ENCODE assay signal across 8 cellular contexts in the genomic region with DNA sequence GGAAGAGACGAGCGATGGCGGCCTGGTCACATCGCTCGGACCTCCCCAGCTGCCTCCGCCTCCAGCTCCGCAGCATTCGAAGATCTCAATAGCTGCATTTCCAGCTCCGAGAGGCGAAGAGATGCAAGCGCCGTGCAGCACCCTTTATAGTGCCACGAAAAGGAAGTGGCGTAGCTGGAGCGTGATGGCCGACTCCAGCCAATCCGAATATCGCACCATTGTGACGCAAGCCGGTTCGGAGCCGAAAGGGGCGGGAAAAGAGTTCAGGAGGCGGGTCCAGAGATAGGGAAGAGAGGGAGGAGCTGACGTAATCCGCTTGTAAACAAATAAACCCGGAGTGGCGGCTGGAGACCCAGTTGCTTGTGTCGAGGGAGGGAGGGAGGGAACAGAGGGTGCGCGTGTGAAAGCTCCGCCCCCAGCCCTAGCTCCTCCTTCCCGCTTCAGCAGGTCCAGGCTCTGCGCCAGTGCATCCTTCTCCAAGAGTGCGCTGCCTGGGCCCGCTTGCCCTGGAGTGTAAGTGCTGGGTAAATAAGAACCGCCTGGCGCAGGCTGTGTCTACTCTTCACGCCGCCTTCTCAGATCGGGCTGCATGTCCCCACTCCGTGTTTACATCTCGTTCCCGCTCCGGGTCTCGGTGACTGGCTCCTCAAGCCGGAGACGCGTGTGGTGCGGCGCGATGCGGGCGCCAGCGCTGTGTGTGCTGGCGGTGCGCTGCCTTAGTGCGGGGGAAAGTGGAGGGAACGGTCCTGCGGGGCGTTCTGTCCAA. TPM values are rescaled to one million over a fixed set of nuclear protein-coding genes. Genes with fewer than 3 reads are reported as not detected.
DNase-seq lines count a peak whose midpoint lies in the region; ATAC-seq, FAIRE-seq and TF ChIP-seq lines count a peak whose summit lies in the region.

A gene with protein sequence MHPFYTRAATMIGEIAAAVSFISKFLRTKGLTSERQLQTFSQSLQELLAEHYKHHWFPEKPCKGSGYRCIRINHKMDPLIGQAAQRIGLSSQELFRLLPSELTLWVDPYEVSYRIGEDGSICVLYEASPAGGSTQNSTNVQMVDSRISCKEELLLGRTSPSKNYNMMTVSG (minus strand): TSS at position 116 of the 766 bp plus-strand sequence. CDS start 311 bp downstream, outside the sequence.

- H3K36me3 ChIP-seq in BE2C, result peaks cover 19% of the 10 kb centered on the region

- FAIRE-seq in colon (lab: Jason Lieb, UNC), result peak; percentile 47

- peak; percentile 98 for DNase-seq in BE2C
- DNase-seq in GM19240 (ENCODE audit: insufficient read length, low spot score), result peak; percentile 76
- DNase-seq in NCI-H526 (lab: John Stamatoyannopoulos, UW), result peak; percentile 99
- DNase-seq in activated CD4-positive, alpha-beta T cell treated with anti-CD3 and anti-CD28 coated beads for 48 hours, result peak; percentile 99
- peak; percentile 99 for DNase-seq in kidney glomerular epithelial cell (lab: John Stamatoyannopoulos, UW)
- peak; percentile 86 to 99 for DNase-seq in stimulated activated CD4-positive, alpha-beta T cell treated with anti-CD3 and anti-CD28 coated beads, Interleukin-1b, Interleukin-23, amount 100 ng/mL, for 1 hour (ENCODE audit: low read depth in 2 of 2)

- no peak for TF ChIP-seq CTCF in BE2C (IDR thresholded peaks at IDR 0.05; ENCODE audit: low read depth, low read length)

- peak; percentile 68 for ATAC-seq in HG03460 (IDR thresholded peaks at IDR 0.05; ENCODE audit: unreplicated experiment)

- no peaks in the 10 kb centered on the region for H3K27me3 ChIP-seq in BE2C

- H3K4me1 ChIP-seq in BE2C, result no peaks in the 10 kb centered on the region

- no peaks in the 10 kb centered on the region for H3K9me3 ChIP-seq in BE2C

- H3K4me3 ChIP-seq in BE2C (ENCODE audit: low read depth, low read length), result peak within 1 kb of the TSS; percentile 95

RNA-seq across cellular contexts. Expression of the gene that starts here (rescaled TPM):
- polyA plus RNA-seq in BE2C (2012; ENCODE audit: insufficient read depth, insufficient read length, low read depth), result 51.7 TPM

Comparison
In these comparisons a context has a peak if more than half of its experiments do, and no peak if none do; other contexts are left out.
1. Peak in every context shown above with its lines: DNase-seq, ATAC-seq and H3K4me3 ChIP-seq.